Comparison of ENCODE assay signal across 7 cellular contexts in genomic region chr1:43980255-43981134, GRCh38. TPM values are rescaled to one million over a fixed set of nuclear protein-coding genes. Genes with fewer than 3 reads are reported as not detected.
DNase-seq lines count a peak whose midpoint lies in the region; ATAC-seq and TF ChIP-seq lines count a peak whose summit lies in the region.

No MANE protein-coding gene starts in this region.

- peaks cover 48% of the 10 kb centered on the region for H3K36me3 Mint-ChIP-seq in HFFc6 (ENCODE audit: low read depth)
- H3K36me3 Mint-ChIP-seq in stimulated activated memory B cell treated with anti-CD40 and anti-IgM and Interleukin-4, amounts not matched to agents 10 μg/mL and 1 μg/mL and 100 μg/mL, for 72 hours, result peaks cover 44% of the 10 kb centered on the region

- peaks cover 55% of the 10 kb centered on the region for H3K4me1 Mint-ChIP-seq in HFFc6 (ENCODE audit: low read depth)
- H3K4me1 Mint-ChIP-seq in stimulated activated memory B cell treated with anti-CD40 and anti-IgM and Interleukin-4, amounts not matched to agents 10 μg/mL and 1 μg/mL and 100 μg/mL, for 72 hours, result peaks cover 46% of the 10 kb centered on the region

- no peak for TF ChIP-seq CTCF in HFFc6 (IDR thresholded peaks at IDR 0.05)
- no peak for TF ChIP-seq CTCF in WERI-Rb-1 (IDR thresholded peaks at IDR 0.05; ENCODE audit: low read depth, low read length)
- no peak for TF ChIP-seq CTCF in hepatocyte (IDR thresholded peaks at IDR 0.05; ENCODE audit: poor library complexity)

- H3K9me2 ChIP-seq in hepatocyte (replicated peaks; ENCODE audit: insufficient read depth), result no peaks in the 10 kb centered on the region

- no peak for DNase-seq in HFFc6
- no peak for DNase-seq in WERI-Rb-1
- no peak for DNase-seq in hepatocyte (ENCODE audit: low spot score)
- no peak for DNase-seq in DMS79 (lab: John Stamatoyannopoulos, UW)

- no peak for ATAC-seq in stimulated activated memory B cell treated with anti-CD40 and anti-IgM and Interleukin-4, amounts not matched to agents 10 μg/mL and 1 μg/mL and 100 μg/mL, for 72 hours
- ATAC-seq in HG03520 (IDR thresholded peaks at IDR 0.05; ENCODE audit: unreplicated experiment) (no peak), GM18867 (IDR thresholded peaks at IDR 0.05; ENCODE audit: unreplicated experiment) (no peak)

- H2AFZ ChIP-seq in hepatocyte, result no peak overlapping the region

- peaks cover 6% of the 10 kb centered on the region for H3K27me3 Mint-ChIP-seq in HFFc6 (ENCODE audit: insufficient read depth)
- H3K27me3 Mint-ChIP-seq in stimulated activated memory B cell treated with anti-CD40 and anti-IgM and Interleukin-4, amounts not matched to agents 10 μg/mL and 1 μg/mL and 100 μg/mL, for 72 hours, result no peaks in the 10 kb centered on the region

- H3K4me2 ChIP-seq in hepatocyte, result peak overlapping the region; percentile 99

- H3K9me3 Mint-ChIP-seq in HFFc6, result no peaks in the 10 kb centered on the region
- no peaks in the 10 kb centered on the region for H3K9me3 Mint-ChIP-seq in stimulated activated memory B cell treated with anti-CD40 and anti-IgM and Interleukin-4, amounts not matched to agents 10 μg/mL and 1 μg/mL and 100 μg/mL, for 72 hours

- H3K4me3 ChIP-seq in WERI-Rb-1 (ENCODE audit: low read depth, low read length) (peak overlapping the region; percentile 43), hepatocyte (no peak overlapping the region)

- H3K36me3 ChIP-seq in WERI-Rb-1 (peaks cover 64% of the 10 kb centered on the region), hepatocyte (replicated peaks; ENCODE audit: insufficient read depth, low read depth) (no peaks in the 10 kb centered on the region)

- peaks cover 47% of the 10 kb centered on the region for H3K79me2 ChIP-seq in hepatocyte

- peak overlapping the region; percentile 87 for H3K27ac Mint-ChIP-seq in HFFc6
- H3K27ac Mint-ChIP-seq in stimulated activated memory B cell treated with anti-CD40 and anti-IgM and Interleukin-4, amounts not matched to agents 10 μg/mL and 1 μg/mL and 100 μg/mL, for 72 hours, result peak overlapping the region; percentile 10

- peaks cover 28% of the 10 kb centered on the region for H4K20me1 ChIP-seq in hepatocyte (ENCODE audit: insufficient read depth, poor library complexity, severe bottlenecking)

- H3K27me3 ChIP-seq in WERI-Rb-1 (ENCODE audit: insufficient read depth, low read depth, severe bottlenecking) (no peaks in the 10 kb centered on the region), hepatocyte (no peaks in the 10 kb centered on the region)

- H3K4me1 ChIP-seq in hepatocyte (ENCODE audit: insufficient read depth), result peaks cover 35% of the 10 kb centered on the region

- H3K4me3 Mint-ChIP-seq in HFFc6, result peak overlapping the region; percentile 92
- H3K4me3 Mint-ChIP-seq in stimulated activated memory B cell treated with anti-CD40 and anti-IgM and Interleukin-4, amounts not matched to agents 10 μg/mL and 1 μg/mL and 100 μg/mL, for 72 hours, result peak overlapping the region; percentile 82

- no peaks in the 10 kb centered on the region for H3K9me3 ChIP-seq in WERI-Rb-1 (ENCODE audit: severe bottlenecking)
- no peaks in the 10 kb centered on the region for H3K9me3 ChIP-seq in hepatocyte (ENCODE audit: low read depth)

- H3K27ac ChIP-seq in WERI-Rb-1, result peak overlapping the region; percentile 77
- H3K27ac ChIP-seq in hepatocyte, result peak overlapping the region; percentile 79

- WGBS in hepatocyte (ENCODE audit: low lambda C conversion rate, missing lambda C conversion rate), result 72% methylated on average over 13 of the region's 13 CpGs

RNA-seq across cellular contexts. Expression of gene B4GALT2, which starts 1.5 kb away (rescaled TPM):
- total RNA-seq in HFFc6 (2021; fragmentation: NEBNext Ultra II Directional; extraction: Animal tissue kit (Norgen Biotek cat#: 25700)), result 100 to 1,000 TPM in 2 of 6 experiments, 10 to 100 TPM in 4; 87.8 to 107 (median 98.8) TPM
- total RNA-seq in hepatocyte, result 45.7 and 48.2 TPM in 2 replicates
- polyA plus RNA-seq in hepatocyte, result 68.8 and 73.8 TPM in 2 replicates

RNA-seq across cellular contexts. Expression of gene ATP6V0B, which starts 5.7 kb away (rescaled TPM):
- 100 to 1,000 TPM; 145 to 191 (median 155) TPM for total RNA-seq in HFFc6 (2021; fragmentation: NEBNext Ultra II Directional; extraction: Animal tissue kit (Norgen Biotek cat#: 25700))
- total RNA-seq in hepatocyte, result 195 and 216 TPM in 2 replicates
- 338 and 366 TPM in 2 replicates for polyA plus RNA-seq in hepatocyte

RNA-seq across cellular contexts. Expression of gene DPH2, which starts 10.7 kb away (rescaled TPM):
- total RNA-seq in HFFc6 (2021; fragmentation: NEBNext Ultra II Directional; extraction: Animal tissue kit (Norgen Biotek cat#: 25700)), result 10 to 100 TPM; 19.1 to 22.7 (median 20.8) TPM
- 18.6 and 31.5 TPM in 2 replicates for total RNA-seq in hepatocyte
- 20.2 and 21.5 TPM in 2 replicates for polyA plus RNA-seq in hepatocyte

RNA-seq across cellular contexts. Expression of gene CCDC24, which starts 10.9 kb away (rescaled TPM):
- total RNA-seq in HFFc6 (2021; fragmentation: NEBNext Ultra II Directional; extraction: Animal tissue kit (Norgen Biotek cat#: 25700)), result 1 to 10 TPM; 5.6 to 7.7 (median 6.5) TPM
- total RNA-seq in hepatocyte, result 11.0 and 13.2 TPM in 2 replicates
- polyA plus RNA-seq in hepatocyte, result 23.7 and 27.7 TPM in 2 replicates

RNA-seq across cellular contexts. Expression of gene IPO13, which starts 33.7 kb away (rescaled TPM):
- 10 to 100 TPM; 24.0 to 27.8 (median 25.0) TPM for total RNA-seq in HFFc6 (2021; fragmentation: NEBNext Ultra II Directional; extraction: Animal tissue kit (Norgen Biotek cat#: 25700))
- 20.6 and 21.7 TPM in 2 replicates for total RNA-seq in hepatocyte
- polyA plus RNA-seq in hepatocyte, result 25.4 and 30.7 TPM in 2 replicates
